ENCODE assay signal across 34 cellular contexts in genomic region chr4:95754667-95755066, GRCh38.
"Had no signal": no experiment of that assay in that cellular context is flagged by ENCODE, and none has a peak within 500 bp of the region (broad histone marks: within the 10 kb centered on the region; RNA-seq: fewer than 3 reads in every experiment).

No MANE protein-coding gene starts in this region.

- H3K4me3 ChIP-seq: adrenal gland, ascending aorta, body of pancreas, breast epithelium, cardiac muscle cell had no signal

- DNase-seq: activated effector memory CD4-positive, alpha-beta T cell treated with anti-CD3 and anti-CD28 coated beads, Interleukin-2, amount 50 U/mL, for 16 hours; activated effector memory CD4-positive, alpha-beta T cell treated with Interleukin-2 at 50 U/mL for 16 hours; activated gamma-delta T cell; activated gamma-delta T cell treated with Interleukin-2 at 50 U/mL for 16 hours; activated naive CD4-positive, alpha-beta T cell; activated naive CD4-positive, alpha-beta T cell treated with anti-CD3 and anti-CD28 coated beads for 36 hours; activated naive CD4-positive, alpha-beta T cell treated with anti-CD3 and anti-CD28 coated beads, Interleukin-2, amount 10 ng/mL, durations not matched to agents 7 days and 5 days; activated naive CD4-positive, alpha-beta T cell treated with anti-CD3 and anti-CD28 coated beads, Interleukin-2, amount 50 U/mL, for 16 hours; activated naive CD4-positive, alpha-beta T cell treated with Interleukin-2 at 50 U/mL for 16 hours; activated naive CD8-positive, alpha-beta T cell treated with anti-CD3 and anti-CD28 coated beads for 36 hours; activated naive CD8-positive, alpha-beta T cell treated with anti-CD3 and anti-CD28 coated beads, Interleukin-2, amount 10 ng/mL, durations not matched to agents 7 days and 5 days; activated naive CD8-positive, alpha-beta T cell treated with anti-CD3 and anti-CD28 coated beads, Interleukin-2, amount 50 U/mL, for 24 hours; activated T-cell treated with anti-CD3 and anti-CD28 coated beads, Interleukin-2, amount 50 U/mL, for 1 hour; activated T-cell treated with anti-CD3 and anti-CD28 coated beads, Interleukin-2, amount 50 U/mL, for 24 hours; activated T-cell treated with anti-CD3 and anti-CD28 coated beads, Interleukin-2, amount 50 U/mL, for 4 hours; activated T-cell treated with anti-CD3 and anti-CD28 coated beads, Interleukin-2, amount 50 U/mL, for 48 hours; activated T-cell treated with anti-CD3 and anti-CD28 coated beads, Interleukin-2, amount 50 U/mL, for 72 hours; adrenal gland; amniotic stem cell; amygdala; anterior cingulate cortex; aorta; body of pancreas; brain microvascular endothelial cell; caudate nucleus; central memory CD4-positive, alpha-beta T cell; cerebellar nuclear complex had no signal

- H3K36me3 ChIP-seq: adrenal gland, ascending aorta, brain microvascular endothelial cell, cardiac muscle cell had no signal

- H3K27ac ChIP-seq: adrenal gland, ascending aorta, body of pancreas, brain microvascular endothelial cell, breast epithelium, cardiac muscle cell had no signal

- H3K4me1 ChIP-seq: adrenal gland, ascending aorta, body of pancreas, breast epithelium had no signal

- H3K27me3 ChIP-seq: adrenal gland, ascending aorta, body of pancreas, brain microvascular endothelial cell, breast epithelium, cardiac muscle cell had no signal

- FAIRE-seq: astrocyte, bronchial epithelial cell had no signal

- ATAC-seq: activated naive CD4-positive, alpha-beta T cell treated with anti-CD3 and anti-CD28 coated beads, Interleukin-2, amount 50 U/mL, for 72 hours; activated naive CD8-positive, alpha-beta T cell treated with anti-CD3 and anti-CD28 coated beads, Interleukin-2, amount 50 U/mL, for 24 hours; activated T-cell treated with anti-CD3 and anti-CD28 coated beads, Interleukin-2, amount 50 U/mL, for 4 hours; activated T-cell treated with anti-CD3 and anti-CD28 coated beads, Interleukin-2, amount 50 U/mL, for 72 hours; activated T-helper 17 cell treated with anti-CD3 and anti-CD28 coated beads, Interleukin-2, amount 50 U/mL, for 72 hours; body of pancreas had no signal

- H3K9me3 ChIP-seq: adrenal gland, ascending aorta, body of pancreas, breast epithelium had no signal
